In genomic region chr21:41196990-41197389, GRCh38 we compare ENCODE assay signal across 1 cellular context.
TF ChIP-seq lines count a peak whose summit lies in the region.

No MANE protein-coding gene starts in this region.

TF ChIP-seq in HCT116, 20 proteins besides CTCF, POLR2A, EP300 and RAD21 (continued from another document):
- TF ChIP-seq ZBTB33 (IDR thresholded peaks at IDR 0.05; ENCODE audit: extremely low read depth, insufficient replicate concordance, low read length): no peak
- no peak for TF ChIP-seq EZH2 (IDR thresholded peaks at IDR 0.05)
- no peak for TF ChIP-seq EZH2phosphoT487 (IDR thresholded peaks at IDR 0.05; ENCODE audit: borderline replicate concordance)
- no peak for TF ChIP-seq SP1 (IDR thresholded peaks at IDR 0.05; ENCODE audit: low read depth)
- no peak for TF ChIP-seq YY1 (IDR thresholded peaks at IDR 0.05; ENCODE audit: extremely low read depth, insufficient replicate concordance, low read depth, low read length)
- TF ChIP-seq MAX (IDR thresholded peaks at IDR 0.05): no peak
